2 cellular contexts compared by ENCODE assay signal in the genomic region with DNA sequence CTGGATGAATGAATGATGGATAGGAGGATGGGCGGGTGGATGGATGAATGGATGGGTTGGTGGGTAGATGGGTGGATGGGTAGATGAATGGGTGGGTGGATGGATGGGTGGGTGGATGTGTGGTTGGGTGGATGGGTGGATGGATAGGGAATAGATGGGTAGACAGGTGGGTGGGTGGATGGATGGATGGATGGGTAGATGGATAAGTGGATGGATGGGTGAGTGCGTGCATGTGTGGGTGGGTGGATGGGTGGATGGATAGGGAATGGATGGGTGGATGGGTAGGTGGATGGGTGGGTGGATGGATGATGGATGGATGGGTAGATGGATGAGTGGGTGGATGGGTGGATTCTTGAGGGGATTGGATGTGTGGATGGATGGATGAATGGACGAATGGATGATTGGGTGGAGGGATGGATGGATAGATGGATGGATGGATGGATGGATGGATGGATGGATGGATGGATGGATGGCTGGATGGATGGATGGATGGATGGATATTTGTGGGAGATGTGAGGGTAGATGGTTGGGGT.
A peak's percentile ranks its signal among the peaks of the same experiment; 100 is the strongest.
TF ChIP-seq lines count a peak whose summit lies in the region.

No MANE protein-coding gene starts in this region.

TF ChIP-seq in HEK293, 187 proteins besides CTCF, POLR2A, EP300 and RAD21:
- peak; percentile 97 for TF ChIP-seq ZNF366 (tag by site-specific recombination; conservative IDR thresholded peaks at IDR 0.05)
- TF ChIP-seq ZNF274 (IDR thresholded peaks at IDR 0.05; ENCODE audit: low read length): no peak
- 0 out of 2 replicates have a peak, but pooled peaks have one; percentile 20 for TF ChIP-seq ZNF274 (tag by site-specific recombination; IDR thresholded peaks at IDR 0.05; ENCODE audit: borderline replicate concordance)
- TF ChIP-seq ZBTB17 (tag by site-specific recombination; IDR thresholded peaks at IDR 0.05): peak; percentile 70
- no peak for TF ChIP-seq ZNF248 (tag by site-specific recombination; IDR thresholded peaks at IDR 0.05)
- no peak for TF ChIP-seq ZNF544 (tag by site-specific recombination; IDR thresholded peaks at IDR 0.05)
- TF ChIP-seq YY1 (tag by site-specific recombination; IDR thresholded peaks at IDR 0.05): no peak
- TF ChIP-seq ZNF266 (tag by site-specific recombination; IDR thresholded peaks at IDR 0.05; ENCODE audit: low read depth): 0 out of 2 replicates have a peak, but pooled peaks have one; percentile 16
- TF ChIP-seq MYNN (tag by site-specific recombination; IDR thresholded peaks at IDR 0.05; ENCODE audit: borderline replicate concordance): no peak
- peak; percentile 99 for TF ChIP-seq ZFHX2 (tag by site-specific recombination; conservative IDR thresholded peaks at IDR 0.05)
- no peak for TF ChIP-seq ZNF132 (tag by site-specific recombination; IDR thresholded peaks at IDR 0.05; ENCODE audit: borderline replicate concordance)
- no peak for TF ChIP-seq ZNF23 (tag by site-specific recombination; IDR thresholded peaks at IDR 0.05; ENCODE audit: borderline replicate concordance)
- TF ChIP-seq EGR2 (tag by site-specific recombination; IDR thresholded peaks at IDR 0.05; ENCODE audit: low read depth): peak; percentile 100
- 0 out of 2 replicates have a peak, but pooled peaks have one; percentile 21 for TF ChIP-seq ZNF157 (tag by site-specific recombination; IDR thresholded peaks at IDR 0.05)
- TF ChIP-seq MEIS1 (CRISPR knock-in tag; IDR thresholded peaks at IDR 0.05; ENCODE audit: borderline replicate concordance): no peak

TF ChIP-seq in K562, 482 proteins besides CTCF, POLR2A, EP300 and RAD21:
- TF ChIP-seq ZFP36 (IDR thresholded peaks at IDR 0.05; ENCODE audit: low read depth, low read length, partially characterized antibody) (no peak), ZNF324 (CRISPR knock-in tag; IDR thresholded peaks at IDR 0.05) (no peak), NCOA1 (IDR thresholded peaks at IDR 0.05; ENCODE audit: low read depth) (no peak), HMG20B (CRISPR knock-in tag; IDR thresholded peaks at IDR 0.05) (no peak), ELF2 (CRISPR knock-in tag; IDR thresholded peaks at IDR 0.05) (no peak), EGR1 (conservative IDR thresholded peaks at IDR 0.05) (peak; percentile 70), KLF1 (tag; IDR thresholded peaks at IDR 0.05) (no peak), ZNF143 (CRISPR knock-in tag; IDR thresholded peaks at IDR 0.05) (no peak), ZNF785 (CRISPR knock-in tag; IDR thresholded peaks at IDR 0.05) (no peak), EHMT2 (IDR thresholded peaks at IDR 0.05) (0 out of 2 replicates have a peak, but pooled peaks have one; percentile 52), ZNF3 (CRISPR knock-in tag; IDR thresholded peaks at IDR 0.05) (no peak), PHF20 (IDR thresholded peaks at IDR 0.05; ENCODE audit: partially characterized antibody) (no peak), ZNF408 (CRISPR knock-in tag; IDR thresholded peaks at IDR 0.05; ENCODE audit: low read depth) (no peak), MCM3 (IDR thresholded peaks at IDR 0.05) (0 out of 2 replicates have a peak, but pooled peaks have one; percentile 12), ZNF217 (CRISPR knock-in tag; IDR thresholded peaks at IDR 0.05) (no peak), HMGN3 (IDR thresholded peaks at IDR 0.05; ENCODE audit: borderline replicate concordance, extremely low read depth, insufficient read length, low read depth, low read length) (no peak), NR1H2 (CRISPR knock-in tag; IDR thresholded peaks at IDR 0.05) (no peak), POLR2AphosphoS2 (IDR thresholded peaks at IDR 0.05; ENCODE audit: low read length) (no peak), SMAD3 (CRISPR knock-in tag; conservative IDR thresholded peaks at IDR 0.05) (no peak), ZNF239 (CRISPR knock-in tag; IDR thresholded peaks at IDR 0.05) (no peak), DNMT1 (IDR thresholded peaks at IDR 0.05) (no peak)
- TF ChIP-seq, protein P1, sequence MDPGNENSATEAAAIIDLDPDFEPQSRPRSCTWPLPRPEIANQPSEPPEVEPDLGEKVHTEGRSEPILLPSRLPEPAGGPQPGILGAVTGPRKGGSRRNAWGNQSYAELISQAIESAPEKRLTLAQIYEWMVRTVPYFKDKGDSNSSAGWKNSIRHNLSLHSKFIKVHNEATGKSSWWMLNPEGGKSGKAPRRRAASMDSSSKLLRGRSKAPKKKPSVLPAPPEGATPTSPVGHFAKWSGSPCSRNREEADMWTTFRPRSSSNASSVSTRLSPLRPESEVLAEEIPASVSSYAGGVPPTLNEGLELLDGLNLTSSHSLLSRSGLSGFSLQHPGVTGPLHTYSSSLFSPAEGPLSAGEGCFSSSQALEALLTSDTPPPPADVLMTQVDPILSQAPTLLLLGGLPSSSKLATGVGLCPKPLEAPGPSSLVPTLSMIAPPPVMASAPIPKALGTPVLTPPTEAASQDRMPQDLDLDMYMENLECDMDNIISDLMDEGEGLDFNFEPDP (CRISPR knock-in tag; IDR thresholded peaks at IDR 0.05): no peak
- TF ChIP-seq, protein P2, sequence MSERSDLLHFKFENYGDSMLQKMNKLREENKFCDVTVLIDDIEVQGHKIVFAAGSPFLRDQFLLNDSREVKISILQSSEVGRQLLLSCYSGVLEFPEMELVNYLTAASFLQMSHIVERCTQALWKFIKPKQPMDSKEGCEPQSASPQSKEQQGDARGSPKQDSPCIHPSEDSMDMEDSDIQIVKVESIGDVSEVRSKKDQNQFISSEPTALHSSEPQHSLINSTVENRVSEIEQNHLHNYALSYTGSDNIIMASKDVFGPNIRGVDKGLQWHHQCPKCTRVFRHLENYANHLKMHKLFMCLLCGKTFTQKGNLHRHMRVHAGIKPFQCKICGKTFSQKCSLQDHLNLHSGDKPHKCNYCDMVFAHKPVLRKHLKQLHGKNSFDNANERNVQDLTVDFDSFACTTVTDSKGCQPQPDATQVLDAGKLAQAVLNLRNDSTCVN (CRISPR knock-in tag; IDR thresholded peaks at IDR 0.05): 0 out of 2 replicates have a peak, but pooled peaks have one; percentile 66
- TF ChIP-seq, protein P3, sequence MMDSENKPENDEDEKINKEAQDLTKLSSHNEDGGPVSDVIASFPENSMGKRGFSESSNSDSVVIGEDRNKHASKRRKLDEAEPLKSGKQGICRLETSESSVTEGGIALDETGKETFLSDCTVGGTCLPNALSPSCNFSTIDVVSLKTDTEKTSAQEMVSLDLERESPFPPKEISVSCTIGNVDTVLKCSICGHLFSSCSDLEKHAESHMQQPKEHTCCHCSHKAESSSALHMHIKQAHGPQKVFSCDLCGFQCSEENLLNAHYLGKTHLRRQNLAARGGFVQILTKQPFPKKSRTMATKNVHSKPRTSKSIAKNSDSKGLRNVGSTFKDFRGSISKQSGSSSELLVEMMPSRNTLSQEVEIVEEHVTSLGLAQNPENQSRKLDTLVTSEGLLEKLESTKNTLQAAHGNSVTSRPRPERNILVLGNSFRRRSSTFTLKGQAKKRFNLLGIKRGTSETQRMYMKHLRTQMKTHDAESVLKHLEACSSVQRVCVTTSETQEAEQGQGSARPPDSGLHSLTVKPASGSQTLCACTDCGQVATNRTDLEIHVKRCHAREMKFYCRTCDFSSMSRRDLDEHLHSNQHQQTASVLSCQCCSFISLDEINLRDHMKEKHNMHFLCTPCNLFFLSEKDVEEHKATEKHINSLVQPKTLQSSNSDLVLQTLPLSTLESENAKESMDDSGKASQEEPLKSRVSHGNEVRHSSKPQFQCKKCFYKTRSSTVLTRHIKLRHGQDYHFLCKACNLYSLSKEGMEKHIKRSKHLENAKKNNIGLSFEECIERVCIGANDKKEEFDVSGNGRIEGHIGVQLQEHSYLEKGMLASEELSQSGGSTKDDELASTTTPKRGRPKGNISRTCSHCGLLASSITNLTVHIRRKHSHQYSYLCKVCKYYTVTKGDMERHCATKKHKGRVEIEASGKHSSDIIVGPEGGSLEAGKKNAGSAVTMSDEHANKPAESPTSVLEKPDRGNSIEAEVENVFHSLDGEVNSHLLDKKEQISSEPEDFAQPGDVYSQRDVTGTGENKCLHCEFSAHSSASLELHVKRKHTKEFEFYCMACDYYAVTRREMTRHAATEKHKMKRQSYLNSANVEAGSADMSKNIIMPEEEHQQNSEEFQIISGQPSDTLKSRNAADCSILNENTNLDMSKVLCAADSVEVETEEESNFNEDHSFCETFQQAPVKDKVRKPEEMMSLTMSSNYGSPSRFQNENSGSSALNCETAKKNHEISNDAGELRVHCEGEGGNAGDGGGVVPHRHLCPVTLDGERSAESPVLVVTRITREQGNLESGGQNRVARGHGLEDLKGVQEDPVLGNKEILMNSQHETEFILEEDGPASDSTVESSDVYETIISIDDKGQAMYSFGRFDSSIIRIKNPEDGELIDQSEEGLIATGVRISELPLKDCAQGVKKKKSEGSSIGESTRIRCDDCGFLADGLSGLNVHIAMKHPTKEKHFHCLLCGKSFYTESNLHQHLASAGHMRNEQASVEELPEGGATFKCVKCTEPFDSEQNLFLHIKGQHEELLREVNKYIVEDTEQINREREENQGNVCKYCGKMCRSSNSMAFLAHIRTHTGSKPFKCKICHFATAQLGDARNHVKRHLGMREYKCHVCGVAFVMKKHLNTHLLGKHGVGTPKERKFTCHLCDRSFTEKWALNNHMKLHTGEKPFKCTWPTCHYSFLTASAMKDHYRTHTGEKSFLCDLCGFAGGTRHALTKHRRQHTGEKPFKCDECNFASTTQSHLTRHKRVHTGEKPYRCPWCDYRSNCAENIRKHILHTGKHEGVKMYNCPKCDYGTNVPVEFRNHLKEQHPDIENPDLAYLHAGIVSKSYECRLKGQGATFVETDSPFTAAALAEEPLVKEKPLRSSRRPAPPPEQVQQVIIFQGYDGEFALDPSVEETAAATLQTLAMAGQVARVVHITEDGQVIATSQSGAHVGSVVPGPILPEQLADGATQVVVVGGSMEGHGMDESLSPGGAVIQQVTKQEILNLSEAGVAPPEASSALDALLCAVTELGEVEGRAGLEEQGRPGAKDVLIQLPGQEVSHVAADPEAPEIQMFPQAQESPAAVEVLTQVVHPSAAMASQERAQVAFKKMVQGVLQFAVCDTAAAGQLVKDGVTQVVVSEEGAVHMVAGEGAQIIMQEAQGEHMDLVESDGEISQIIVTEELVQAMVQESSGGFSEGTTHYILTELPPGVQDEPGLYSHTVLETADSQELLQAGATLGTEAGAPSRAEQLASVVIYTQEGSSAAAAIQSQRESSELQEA (IDR thresholded peaks at IDR 0.05; ENCODE audit: low read depth): no peak
TF ChIP-seq in K562: peak in this region for 4.
